Comparison of ENCODE assay signal across 1 cellular context in the genomic region with DNA sequence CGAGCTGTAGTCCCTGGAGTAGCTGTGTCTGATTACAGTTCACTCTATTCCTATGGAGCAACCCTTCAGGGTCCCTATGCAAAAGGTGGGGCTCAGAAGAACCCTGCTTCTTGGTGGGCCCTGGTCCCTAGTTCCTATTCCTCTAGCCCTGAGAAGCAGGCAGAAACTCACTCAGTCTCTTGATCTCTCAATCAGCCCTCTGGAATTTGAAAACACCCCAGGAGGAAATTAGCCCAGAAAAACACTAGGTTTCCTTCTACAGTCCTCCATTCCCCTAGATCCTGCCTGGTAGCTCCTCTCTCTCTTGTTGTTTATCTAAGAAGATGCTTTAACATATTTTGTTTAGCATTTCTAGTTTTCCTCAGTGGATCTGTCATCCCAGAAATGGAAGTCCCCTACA.
TF ChIP-seq lines count a peak whose summit lies in the region.

No MANE protein-coding gene starts in this region.

TF ChIP-seq in IMR-90, 13 proteins besides CTCF, POLR2A, EP300 and RAD21:
- TF ChIP-seq, protein P1, sequence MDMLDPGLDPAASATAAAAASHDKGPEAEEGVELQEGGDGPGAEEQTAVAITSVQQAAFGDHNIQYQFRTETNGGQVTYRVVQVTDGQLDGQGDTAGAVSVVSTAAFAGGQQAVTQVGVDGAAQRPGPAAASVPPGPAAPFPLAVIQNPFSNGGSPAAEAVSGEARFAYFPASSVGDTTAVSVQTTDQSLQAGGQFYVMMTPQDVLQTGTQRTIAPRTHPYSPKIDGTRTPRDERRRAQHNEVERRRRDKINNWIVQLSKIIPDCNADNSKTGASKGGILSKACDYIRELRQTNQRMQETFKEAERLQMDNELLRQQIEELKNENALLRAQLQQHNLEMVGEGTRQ (IDR thresholded peaks at IDR 0.05; ENCODE audit: low read depth, low read length): no peak
- TF ChIP-seq CHD1 (IDR thresholded peaks at IDR 0.05; ENCODE audit: low read depth, low read length): no peak
- no peak for TF ChIP-seq BHLHE40 (IDR thresholded peaks at IDR 0.05; ENCODE audit: low read depth, low read length)
- TF ChIP-seq RCOR1 (IDR thresholded peaks at IDR 0.05; ENCODE audit: insufficient replicate concordance, low read length): no peak
- TF ChIP-seq NFE2L2 (IDR thresholded peaks at IDR 0.05; ENCODE audit: low read depth, low read length): no peak
